In genomic region chr10:95560288-95561199, GRCh38 we compare ENCODE assay signal across 8 cellular contexts. TPM values are rescaled to one million over a fixed set of nuclear protein-coding genes. Genes with fewer than 3 reads are reported as not detected.
DNase-seq lines count a peak whose midpoint lies in the region; ATAC-seq, FAIRE-seq and TF ChIP-seq lines count a peak whose summit lies in the region.

No MANE protein-coding gene starts in this region.

- no peaks in the 10 kb centered on the region for H3K9me3 Mint-ChIP-seq in activated naive CD4-positive, alpha-beta T cell treated with anti-CD3 and anti-CD28 coated beads for 36 hours

- H3K36me3 ChIP-seq in ACC112 (ENCODE audit: insufficient read depth, low read length) = no peaks in the 10 kb centered on the region
- H3K36me3 ChIP-seq in OCI-LY7 (ENCODE audit: insufficient read depth, low read length) = no peaks in the 10 kb centered on the region
- no peaks in the 10 kb centered on the region for H3K36me3 ChIP-seq in pancreas
- no peaks in the 10 kb centered on the region for H3K36me3 ChIP-seq in upper lobe of right lung

- H3K4me1 Mint-ChIP-seq in activated naive CD4-positive, alpha-beta T cell treated with anti-CD3 and anti-CD28 coated beads for 36 hours (ENCODE audit: low read depth) = peaks cover 9% of the 10 kb centered on the region

- no peaks in the 10 kb centered on the region for H3K9me2 ChIP-seq in OCI-LY7 (ENCODE audit: insufficient read depth, low read length)

- H3K27me3 ChIP-seq in ACC112 (ENCODE audit: insufficient read depth, low read length) (peaks cover 31% of the 10 kb centered on the region), pancreas (no peaks in the 10 kb centered on the region), upper lobe of right lung (no peaks in the 10 kb centered on the region)

- peak; percentile 10 for ATAC-seq in GM19324 (IDR thresholded peaks at IDR 0.05; ENCODE audit: low FRiP score, unreplicated experiment)
- ATAC-seq in pancreas = peak; percentile 20 to 58 (median 52)
- peak; percentile 19 for ATAC-seq in upper lobe of right lung

- no peaks in the 10 kb centered on the region for H3K4me1 ChIP-seq in ACC112 (ENCODE audit: control insufficient read depth, insufficient read depth, low read length, unreplicated experiment)
- no peaks in the 10 kb centered on the region for H3K4me1 ChIP-seq in OCI-LY7 (ENCODE audit: insufficient read depth, low read length, poor library complexity, severe bottlenecking)
- peaks cover 0 to 7% (median 0%) of the 10 kb centered on the region in 3 donors for H3K4me1 ChIP-seq in pancreas
- H3K4me1 ChIP-seq in upper lobe of right lung = peaks cover 3% of the 10 kb centered on the region

- no peaks in the 10 kb centered on the region for H4K20me1 ChIP-seq in OCI-LY7 (ENCODE audit: insufficient read depth, low read length)

- CTCF ChIA-PET in OCI-LY7 (lab: Charles Lee; ENCODE audit: unreplicated experiment) = no interaction called here
- CTCF ChIA-PET in activated naive CD4-positive, alpha-beta T cell treated with anti-CD3 and anti-CD28 coated beads for 36 hours (lab: Charles Lee) = no interaction called here

- no peaks in the 10 kb centered on the region for H3K9me3 ChIP-seq in OCI-LY7 (ENCODE audit: low read length)
- no peaks in the 10 kb centered on the region for H3K9me3 ChIP-seq in pancreas
- no peaks in the 10 kb centered on the region for H3K9me3 ChIP-seq in upper lobe of right lung

- H2AFZ ChIP-seq in ACC112 (ENCODE audit: low read length, unreplicated experiment) (peak overlapping the region; percentile 90), OCI-LY7 (ENCODE audit: low read length) (peak overlapping the region; percentile 88)

- H3K79me2 ChIP-seq in ACC112 (ENCODE audit: control insufficient read depth, insufficient read depth, low read length, unreplicated experiment) (no peaks in the 10 kb centered on the region), OCI-LY7 (ENCODE audit: insufficient read depth, low read depth, low read length) (no peaks in the 10 kb centered on the region)

- intact Hi-C loops in OCI-LY7 (cut with micrococcal nuclease; ENCODE audit: unreplicated experiment) (loop anchor here (2.0 to 5.0 kb wide), 3 partner anchors 92 to 427 kb away; no protein-coding TSS in a partner anchor), pancreas (cut with DNase I) (no loop called here), upper lobe of right lung (cut with DNase I) (no loop called here)
- intact Hi-C loops in activated naive CD4-positive, alpha-beta T cell treated with anti-CD3 and anti-CD28 coated beads for 36 hours (cut with micrococcal nuclease) = loop anchor here (1.0 kb wide), 2 partner anchors 96 to 134 kb away; partner anchors contain the start of gene ALDH18A1

- DNase-seq in OCI-LY7 (ENCODE audit: low spot score) (peak; percentile 39), glomerular visceral epithelial cell (ENCODE audit: extremely low spot score) (peak; percentile 18), pancreas (peak; percentile 56 to 85 (median 67)), upper lobe of right lung (peak; percentile 78), epidermal melanocyte (ENCODE audit: insufficient read length, low spot score) (no peak)
- DNase-seq in activated naive CD4-positive, alpha-beta T cell treated with anti-CD3 and anti-CD28 coated beads for 36 hours = peak; percentile 50

- POLR2A ChIA-PET in OCI-LY7 (lab: Charles Lee) = no interaction called here

- H3K4me3 ChIP-seq in ACC112 (ENCODE audit: low read depth, low read length) = peak overlapping the region; percentile 93
- peak overlapping the region; percentile 86 for H3K4me3 ChIP-seq in OCI-LY7 (ENCODE audit: low read depth, low read length, poor library complexity, severe bottlenecking)
- H3K4me3 ChIP-seq in pancreas = peak overlapping the region; percentile 71 to 81 (median 78)
- peak overlapping the region; percentile 86 for H3K4me3 ChIP-seq in upper lobe of right lung

- no peak overlapping the region for H3K27ac Mint-ChIP-seq in activated naive CD4-positive, alpha-beta T cell treated with anti-CD3 and anti-CD28 coated beads for 36 hours

- H3K4me3 Mint-ChIP-seq in activated naive CD4-positive, alpha-beta T cell treated with anti-CD3 and anti-CD28 coated beads for 36 hours = peak overlapping the region; percentile 92

- peak overlapping the region; percentile 100 for H3K4me2 ChIP-seq in OCI-LY7 (ENCODE audit: low read length)

- H3K36me3 Mint-ChIP-seq in activated naive CD4-positive, alpha-beta T cell treated with anti-CD3 and anti-CD28 coated beads for 36 hours (ENCODE audit: low read depth) = no peaks in the 10 kb centered on the region

- 2 to 7% methylated on average over 42 to 48 of the region's 48 CpGs for WGBS in pancreas, 2 donors

- peaks cover 14% of the 10 kb centered on the region for H3K27me3 Mint-ChIP-seq in activated naive CD4-positive, alpha-beta T cell treated with anti-CD3 and anti-CD28 coated beads for 36 hours (ENCODE audit: low read depth)

- FAIRE-seq in pancreas (lab: Jason Lieb, UNC) = no peak

- H3K27ac ChIP-seq in ACC112 (ENCODE audit: low read depth, low read length) (no peak overlapping the region), OCI-LY7 (ENCODE audit: low read depth, low read length, poor library complexity, severe bottlenecking) (no peak overlapping the region), pancreas (peak overlapping the region; percentile 64 to 90 (median 76)), upper lobe of right lung (peak overlapping the region; percentile 78)

- no TSS peak for BruUV-seq in OCI-LY7 (replicated peaks; lab: Mats Ljungman, UMichigan)

- TF ChIP-seq CTCF in OCI-LY7 (conservative IDR thresholded peaks at IDR 0.05; ENCODE audit: low read length) (no peak), pancreas (IDR thresholded peaks at IDR 0.05) (no peak), upper lobe of right lung (IDR thresholded peaks at IDR 0.05) (no peak)

RNA-seq across cellular contexts. Expression of gene SORBS1, which starts 0.6 kb away (rescaled TPM):
- 0.10 and 0.57 TPM in 2 replicates for total RNA-seq in OCI-LY7 (2014; rRNA removed; shearing (Covaris generic))
- total RNA-seq in OCI-LY7 (2022) (3.1 and 3.3 TPM in 2 replicates), pancreas (10 to 100 TPM; 14.4 to 25.6 (median 17.8) TPM), upper lobe of right lung (50.7 TPM)
- under 1 TPM; 0.77 to 0.93 TPM for total RNA-seq in activated naive CD4-positive, alpha-beta T cell treated with anti-CD3 and anti-CD28 coated beads for 36 hours
- 10 to 100 TPM; 11.4 to 13.3 TPM for polyA plus RNA-seq in pancreas

Comparison
In these comparisons a context has a peak if more than half of its experiments do, and no peak if none do; other contexts are left out.
1. H3K27ac ChIP-seq: peak in pancreas (4 of 4) and upper lobe of right lung (single experiment); none in ACC112 (single experiment) and OCI-LY7 (single experiment).
2. intact Hi-C loops: an anchor here in OCI-LY7 (2.0 to 5.0 kb wide) and activated naive CD4-positive, alpha-beta T cell treated with anti-CD3 and anti-CD28 coated beads for 36 hours (1.0 kb wide); none called in pancreas and upper lobe of right lung.
3. Peak in every context shown above with its lines, with median percentiles within 50 percentile points of each other: H3K4me3 ChIP-seq and ATAC-seq.